ENCODE assay signal across 15 cellular contexts in the genomic region with DNA sequence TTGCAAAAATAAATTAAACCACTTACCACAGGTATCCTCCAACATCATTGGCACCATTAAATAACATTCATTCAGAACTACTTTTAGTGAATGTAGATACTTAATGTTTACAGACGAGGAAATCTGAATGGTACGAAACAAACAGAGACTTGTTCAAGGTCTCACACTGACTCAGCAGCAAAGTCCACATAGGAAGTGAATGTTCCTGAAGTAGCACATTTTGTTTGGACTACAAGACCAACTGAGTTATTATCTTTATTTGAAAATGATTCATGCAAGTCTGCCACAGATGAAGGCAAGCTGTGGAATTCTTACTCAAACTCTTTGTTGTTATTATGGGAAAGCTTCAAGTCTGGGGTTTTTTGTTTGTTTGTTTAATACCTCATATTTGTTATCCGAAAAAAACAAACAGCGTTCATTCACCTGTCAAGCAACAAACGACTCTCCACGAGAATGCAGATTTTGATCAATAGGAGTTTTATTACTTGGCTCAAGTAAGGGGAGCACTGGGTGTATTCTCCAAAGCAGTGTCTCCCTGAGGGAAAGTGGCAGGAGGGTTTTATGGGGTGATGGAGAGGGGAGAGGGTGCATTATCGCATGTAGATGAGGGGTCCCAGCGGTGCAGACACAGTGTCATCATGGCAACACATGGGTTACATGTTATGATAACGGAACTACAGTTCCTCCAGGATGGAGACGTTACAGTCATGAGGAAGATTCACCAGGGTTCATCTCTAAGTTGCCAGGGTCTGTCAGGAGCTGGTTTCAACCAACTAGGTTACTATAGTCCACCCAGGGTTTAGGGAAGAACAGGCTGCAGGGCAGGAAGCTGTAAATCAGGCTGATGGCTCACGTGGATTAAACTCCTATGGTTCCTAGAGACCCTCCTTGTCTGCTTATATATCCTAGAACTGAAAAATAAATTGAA.
DNase-seq lines count a peak whose midpoint lies in the region; ATAC-seq and TF ChIP-seq lines count a peak whose summit lies in the region.
"Had no signal": no experiment of that assay in that cellular context is flagged by ENCODE, and none has a peak within 500 bp of the region (broad histone marks: within the 10 kb centered on the region; RNA-seq: fewer than 3 reads in every experiment).

No MANE protein-coding gene starts in this region.

- BruUV-seq in MCF 10A (replicated peaks; lab: Mats Ljungman, UMichigan), result TSS peak; percentile 74

- DNase-seq in MCF 10A (ENCODE audit: unreplicated experiment) (peak; percentile 81), breast epithelium (ENCODE audit: low spot score in 2 of 2) (no peak), lung microvascular endothelial cell (ENCODE audit: low read depth in 2 of 2) (peak; percentile 50 to 96), NCI-H345 treated with DMSO at 0.1 percent for 48 hours (lab: John Stamatoyannopoulos, UW; ENCODE audit: unreplicated experiment) (no peak), cerebellar cortex (ENCODE audit: low spot score) (no peak)
- DNase-seq in naive thymus-derived CD8-positive, alpha-beta T cell, result no peak
- DNase-seq: ACHN; activated CD4-positive, alpha-beta memory T cell treated with anti-CD3 and anti-CD28 coated beads, Interleukin-2, amount 10 ng/mL, durations not matched to agents 7 days and 5 days; kidney; NCI-H1417 treated with DMSO at 0.1 percent for 48 hours; SHP77 treated with DMSO at 0.1 percent for 48 hours had no signal

- CTCF ChIA-PET in MCF 10A (lab: Yijun Ruan, JAX), result interaction anchor here (0.6 to 1.0 kb wide), 3 partner anchors 21 to 1485 kb away, joined by 3 to 4 read pairs (median 3); no protein-coding TSS in a partner anchor

- no peaks in the 10 kb centered on the region for H3K36me3 ChIP-seq in breast epithelium
- H3K36me3 ChIP-seq in esophagus (ENCODE audit: control insufficient read depth in 2 of 2, insufficient read depth in 2 of 2, low read length in 1 of 2), result no peaks in the 10 kb centered on the region
- H3K36me3 ChIP-seq: cardiac muscle cell had no signal

- peak overlapping the region; percentile 58 for H3K4me3 Mint-ChIP-seq in MCF 10A (ENCODE audit: unreplicated experiment)
- H3K4me3 Mint-ChIP-seq in naive thymus-derived CD8-positive, alpha-beta T cell, result no peak overlapping the region
- H3K4me3 Mint-ChIP-seq: activated CD4-positive, alpha-beta memory T cell treated with anti-CD3 and anti-CD28 coated beads, Interleukin-2, amount 10 ng/mL, durations not matched to agents 7 days and 5 days had no signal

- no peak overlapping the region for H3K27ac ChIP-seq in breast epithelium
- peak overlapping the region; percentile 80 to 85 for H3K27ac ChIP-seq in esophagus (ENCODE audit: low read depth in 2 of 2, low read length in 1 of 2)
- H3K27ac ChIP-seq: cardiac muscle cell, testis had no signal

- H3K27me3 ChIP-seq in breast epithelium (no peaks in the 10 kb centered on the region), esophagus (ENCODE audit: control insufficient read depth in 1 of 2, insufficient read depth in 2 of 2, low read length in 2 of 2) (no peaks in the 10 kb centered on the region)
- H3K27me3 ChIP-seq: cardiac muscle cell, testis had no signal

- ATAC-seq in HG03457 (IDR thresholded peaks at IDR 0.05; ENCODE audit: unreplicated experiment), result no peak
- no peak for ATAC-seq in naive thymus-derived CD8-positive, alpha-beta T cell

- intact Hi-C loops in MCF 10A (cut with micrococcal nuclease), result loop anchor here (2.0 to 10.0 kb wide), 3 partner anchors 27 to 1213 kb away; no protein-coding TSS in a partner anchor
- intact Hi-C loops in breast epithelium (cut with DNase I; ENCODE audit: low total_unique reads), result no loop called here

- no peaks in the 10 kb centered on the region for H3K9me3 ChIP-seq in breast epithelium
- H3K9me3 ChIP-seq in esophagus (ENCODE audit: control insufficient read depth in 2 of 2, insufficient read depth in 1 of 2, low read depth in 1 of 2, low read length in 1 of 2), result no peaks in the 10 kb centered on the region
- H3K9me3 ChIP-seq: testis had no signal

- no peaks in the 10 kb centered on the region for H3K4me1 ChIP-seq in breast epithelium
- H3K4me1 ChIP-seq in esophagus (ENCODE audit: control insufficient read depth in 2 of 2, insufficient read depth in 2 of 2, low read length in 1 of 2), result peaks cover 2 to 3% of the 10 kb centered on the region in 2 donors
- H3K4me1 ChIP-seq: testis had no signal

- H3K4me3 ChIP-seq in breast epithelium (no peak overlapping the region), esophagus (ENCODE audit: low read depth in 1 of 2, low read length in 2 of 2) (no peak overlapping the region)
- H3K4me3 ChIP-seq: cardiac muscle cell, testis had no signal

- POLR2A ChIA-PET in MCF 10A (lab: Yijun Ruan, JAX), result interaction anchor here (0.5 to 6.4 kb wide), 37 partner anchors 8 to 1583 kb away, joined by 3 to 103 read pairs (median 5); partner anchors contain the start of gene KLF6
- POLR2A ChIA-PET in naive thymus-derived CD8-positive, alpha-beta T cell (lab: Charles Lee), result no interaction called here

- TF ChIP-seq CTCF in MCF 10A (IDR thresholded peaks at IDR 0.05; ENCODE audit: unreplicated experiment), result no peak
- TF ChIP-seq CTCF in breast epithelium (IDR thresholded peaks at IDR 0.05), result no peak

- H3K27ac Mint-ChIP-seq in MCF 10A (ENCODE audit: low read depth, unreplicated experiment), result peak overlapping the region; percentile 90
- H3K27ac Mint-ChIP-seq in naive thymus-derived CD8-positive, alpha-beta T cell, result no peak overlapping the region
- H3K27ac Mint-ChIP-seq: activated CD4-positive, alpha-beta memory T cell treated with anti-CD3 and anti-CD28 coated beads, Interleukin-2, amount 10 ng/mL, durations not matched to agents 7 days and 5 days had no signal

- H3K9me3 Mint-ChIP-seq in MCF 10A (ENCODE audit: unreplicated experiment), result no peaks in the 10 kb centered on the region
- no peaks in the 10 kb centered on the region for H3K9me3 Mint-ChIP-seq in naive thymus-derived CD8-positive, alpha-beta T cell
- H3K9me3 Mint-ChIP-seq: activated CD4-positive, alpha-beta memory T cell treated with anti-CD3 and anti-CD28 coated beads, Interleukin-2, amount 10 ng/mL, durations not matched to agents 7 days and 5 days had no signal

- H3K4me1 Mint-ChIP-seq in MCF 10A (ENCODE audit: insufficient read depth, unreplicated experiment), result peaks cover 33% of the 10 kb centered on the region
- H3K4me1 Mint-ChIP-seq in naive thymus-derived CD8-positive, alpha-beta T cell, result no peaks in the 10 kb centered on the region
- H3K4me1 Mint-ChIP-seq: activated CD4-positive, alpha-beta memory T cell treated with anti-CD3 and anti-CD28 coated beads, Interleukin-2, amount 10 ng/mL, durations not matched to agents 7 days and 5 days had no signal

- H3K36me3 Mint-ChIP-seq in MCF 10A (ENCODE audit: insufficient read depth, unreplicated experiment), result no peaks in the 10 kb centered on the region
- H3K36me3 Mint-ChIP-seq in naive thymus-derived CD8-positive, alpha-beta T cell, result no peaks in the 10 kb centered on the region

- H3K27me3 Mint-ChIP-seq in MCF 10A (ENCODE audit: insufficient read depth, unreplicated experiment), result no peaks in the 10 kb centered on the region
- H3K27me3 Mint-ChIP-seq in naive thymus-derived CD8-positive, alpha-beta T cell, result peaks cover 12 to 31% (median 18%) of the 10 kb centered on the region in 5 donors

- TF ChIP-seq POLR2A in breast epithelium (IDR thresholded peaks at IDR 0.05), result no peak

- 68% methylated on average over 11 of the region's 11 CpGs for WGBS in esophagus, 2 donors

Comparison
In these comparisons a context has a peak if more than half of its experiments do, and no peak if none do; other contexts are left out.
1. DNase-seq: peak in MCF 10A (single experiment) and lung microvascular endothelial cell (2 of 2); none in breast epithelium (0 of 2), NCI-H345 treated with DMSO at 0.1 percent for 48 hours (single experiment), naive thymus-derived CD8-positive, alpha-beta T cell (0 of 10) and cerebellar cortex (single experiment).
2. H3K27ac ChIP-seq: peak in esophagus (2 of 2); none in breast epithelium (0 of 2).